ENCODE assay signal across 1 cellular context in the genomic region with DNA sequence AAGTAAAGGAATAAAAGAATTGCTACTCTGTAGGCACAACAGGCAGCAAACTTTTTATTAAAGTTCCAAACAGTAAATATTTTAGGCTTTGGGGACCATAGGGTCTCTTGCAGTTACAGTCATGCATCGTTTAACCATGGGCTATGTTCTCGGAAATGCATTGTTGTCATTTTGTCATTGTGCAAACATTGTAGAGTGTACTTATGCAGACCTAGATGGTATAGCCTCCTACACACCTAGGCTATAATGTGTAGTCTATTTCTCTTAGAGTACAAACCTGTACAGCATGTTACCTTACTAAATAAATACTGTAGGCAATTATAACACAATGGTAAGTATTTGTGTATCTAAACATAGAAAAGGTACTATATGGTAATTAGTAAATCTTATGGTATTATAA.
TF ChIP-seq lines count a peak whose summit lies in the region.

No MANE protein-coding gene starts in this region.

TF ChIP-seq in HepG2, 621 proteins besides CTCF, POLR2A, EP300 and RAD21 (continued from another document):
- TF ChIP-seq, protein P1, sequence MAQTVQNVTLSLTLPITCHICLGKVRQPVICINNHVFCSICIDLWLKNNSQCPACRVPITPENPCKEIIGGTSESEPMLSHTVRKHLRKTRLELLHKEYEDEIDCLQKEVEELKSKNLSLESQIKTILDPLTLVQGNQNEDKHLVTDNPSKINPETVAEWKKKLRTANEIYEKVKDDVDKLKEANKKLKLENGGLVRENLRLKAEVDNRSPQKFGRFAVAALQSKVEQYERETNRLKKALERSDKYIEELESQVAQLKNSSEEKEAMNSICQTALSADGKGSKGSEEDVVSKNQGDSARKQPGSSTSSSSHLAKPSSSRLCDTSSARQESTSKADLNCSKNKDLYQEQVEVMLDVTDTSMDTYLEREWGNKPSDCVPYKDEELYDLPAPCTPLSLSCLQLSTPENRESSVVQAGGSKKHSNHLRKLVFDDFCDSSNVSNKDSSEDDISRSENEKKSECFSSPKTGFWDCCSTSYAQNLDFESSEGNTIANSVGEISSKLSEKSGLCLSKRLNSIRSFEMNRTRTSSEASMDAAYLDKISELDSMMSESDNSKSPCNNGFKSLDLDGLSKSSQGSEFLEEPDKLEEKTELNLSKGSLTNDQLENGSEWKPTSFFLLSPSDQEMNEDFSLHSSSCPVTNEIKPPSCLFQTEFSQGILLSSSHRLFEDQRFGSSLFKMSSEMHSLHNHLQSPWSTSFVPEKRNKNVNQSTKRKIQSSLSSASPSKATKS (CRISPR knock-in tag; IDR thresholded peaks at IDR 0.05) = no peak
- TF ChIP-seq ZFP62 (CRISPR knock-in tag; IDR thresholded peaks at IDR 0.05) (no peak), ZNF510 (CRISPR knock-in tag; IDR thresholded peaks at IDR 0.05; ENCODE audit: low read depth) (no peak), SNRNP70 (IDR thresholded peaks at IDR 0.05; ENCODE audit: low read depth, low read length) (no peak), ZNF446 (CRISPR knock-in tag; IDR thresholded peaks at IDR 0.05) (no peak)
TF ChIP-seq in HepG2: peak in this region for 10.
